Comparison of ENCODE assay signal across 8 cellular contexts in the genomic region with DNA sequence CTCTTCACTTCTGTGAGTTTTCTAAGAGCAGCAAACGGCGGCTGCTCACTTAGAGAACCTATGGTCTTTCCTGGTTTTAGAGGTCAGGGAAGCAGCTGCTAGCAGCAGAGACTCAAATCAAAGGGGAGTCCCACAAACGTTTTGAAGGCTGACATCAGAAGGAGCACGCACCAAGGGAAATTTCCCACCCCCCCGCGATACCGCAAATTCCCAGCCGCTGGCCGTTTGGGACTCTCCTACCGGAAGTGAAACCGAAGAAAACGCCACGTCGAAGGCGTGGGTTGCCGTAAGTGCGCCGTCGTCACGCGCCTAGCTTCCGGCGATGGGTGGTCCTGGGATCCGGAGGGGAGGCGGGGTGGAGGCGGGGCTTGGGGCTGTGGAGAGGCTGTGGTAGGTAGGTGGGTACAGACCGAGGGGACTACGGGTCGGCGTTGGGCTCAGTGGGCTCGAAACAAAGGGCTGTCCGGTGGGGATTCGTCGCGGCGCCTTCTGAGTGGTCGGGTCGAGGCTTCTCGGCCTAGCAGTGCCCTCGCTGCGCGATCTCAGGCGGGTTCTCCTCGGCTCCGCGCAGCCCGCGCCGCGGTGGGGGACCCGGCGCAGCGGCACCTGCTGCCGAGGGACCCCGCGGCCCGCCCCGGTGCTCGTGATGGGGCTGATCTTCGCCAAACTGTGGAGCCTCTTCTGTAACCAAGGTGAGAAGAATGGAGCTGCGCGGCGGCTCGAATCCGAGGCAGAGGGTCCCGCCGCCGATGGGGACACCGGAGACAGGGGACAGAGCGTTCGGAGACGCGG. TPM values are rescaled to one million over a fixed set of nuclear protein-coding genes. Genes with fewer than 3 reads are reported as not detected.
DNase-seq lines count a peak whose midpoint lies in the region; ATAC-seq and TF ChIP-seq lines count a peak whose summit lies in the region.

A gene with protein sequence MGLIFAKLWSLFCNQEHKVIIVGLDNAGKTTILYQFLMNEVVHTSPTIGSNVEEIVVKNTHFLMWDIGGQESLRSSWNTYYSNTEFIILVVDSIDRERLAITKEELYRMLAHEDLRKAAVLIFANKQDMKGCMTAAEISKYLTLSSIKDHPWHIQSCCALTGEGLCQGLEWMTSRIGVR (plus strand): TSS at position 440 of the 792 bp plus-strand sequence. CDS start 207 bp downstream, at position 647.

- intact Hi-C loops in activated T-helper 2 cell treated with anti-CD3 and anti-CD28 coated beads, Interferon-gamma antibody, Interleukin-2, Interleukin-4, amounts not matched to agents 10 μg/mL and 5 μg/mL and 100 μg/mL, durations not matched to agents 14 hours and 24 hours and 36 hours (cut with micrococcal nuclease) = loop anchor here (1.0 to 10.0 kb wide), 7 partner anchors 8 to 1844 kb away; partner anchors contain the start of genes NSUN6, RSU1 and STAM

- peak within 1 kb of the TSS; percentile 91 for H3K27ac Mint-ChIP-seq in activated T-helper 2 cell treated with anti-CD3 and anti-CD28 coated beads, Interferon-gamma antibody, Interleukin-2, Interleukin-4, amounts not matched to agents 10 μg/mL and 5 μg/mL and 100 μg/mL, durations not matched to agents 14 hours and 24 hours and 36 hours
- peak within 1 kb of the TSS; percentile 95 to 99 (median 99) for H3K27ac Mint-ChIP-seq in naive thymus-derived CD8-positive, alpha-beta T cell

- H3K4me1 ChIP-seq in DOHH2 (ENCODE audit: control insufficient read depth, low read length) (peaks cover 25% of the 10 kb centered on the region), GM23248 (ENCODE audit: insufficient read depth) (peaks cover 8% of the 10 kb centered on the region; the same call in 1 of the 2 replicates)

- POLR2A ChIA-PET in naive thymus-derived CD8-positive, alpha-beta T cell (lab: Charles Lee) = interaction anchor here (0.6 to 1.7 kb wide), 8 partner anchors 8 to 1016 kb away, joined by 3 to 12 read pairs (median 4); partner anchors contain the start of gene NSUN6

- H3K4me1 Mint-ChIP-seq in activated T-helper 2 cell treated with anti-CD3 and anti-CD28 coated beads, Interferon-gamma antibody, Interleukin-2, Interleukin-4, amounts not matched to agents 10 μg/mL and 5 μg/mL and 100 μg/mL, durations not matched to agents 14 hours and 24 hours and 36 hours (ENCODE audit: low read depth) = peaks cover 38% of the 10 kb centered on the region
- peaks cover 18 to 64% (median 46%) of the 10 kb centered on the region in 4 donors for H3K4me1 Mint-ChIP-seq in naive thymus-derived CD8-positive, alpha-beta T cell

- ATAC-seq in naive thymus-derived CD8-positive, alpha-beta T cell = peak; percentile 94 to 95

- H3K9me3 ChIP-seq in DOHH2 (ENCODE audit: control insufficient read depth, insufficient read depth, low read length) (no peaks in the 10 kb centered on the region), GM23248 (ENCODE audit: low read depth) (no peaks in the 10 kb centered on the region)

- in situ Hi-C loops in GM23248 (cut with MboI) = no loop called here

- H3K4me2 ChIP-seq in DOHH2 (ENCODE audit: low read length) (peak within 1 kb of the TSS; percentile 76), GM23248 (ENCODE audit: unreplicated experiment) (peak within 1 kb of the TSS; percentile 99)

- peak within 1 kb of the TSS; percentile 84 for H2AFZ ChIP-seq in GM23248

- DNase-seq in GM23248 (peak; percentile 99), Kasumi-1 (lab: John Stamatoyannopoulos, UW) (peak; percentile 95), RPMI7951 (ENCODE audit: low read depth) (peak; percentile 98), fibroblast of mammary gland (ENCODE audit: low read depth) (peak; percentile 98)
- DNase-seq in activated T-helper 2 cell treated with anti-CD3 and anti-CD28 coated beads, Interferon-gamma antibody, Interleukin-2, Interleukin-4, amounts not matched to agents 10 μg/mL and 5 μg/mL and 100 μg/mL, durations not matched to agents 14 hours and 24 hours and 36 hours (ENCODE audit: low spot score) = peak; percentile 92
- DNase-seq in naive thymus-derived CD8-positive, alpha-beta T cell = peak; percentile 91 to 98 (median 94)
- peak; percentile 90 to 95 (median 94) for DNase-seq in stimulated activated naive CD4-positive, alpha-beta T cell (lab: John Stamatoyannopoulos, UW)

- H3F3A ChIP-seq in DOHH2 (ENCODE audit: control insufficient read depth, insufficient read depth) (no peaks in the 10 kb centered on the region), GM23248 (ENCODE audit: insufficient read depth) (peaks cover 19% of the 10 kb centered on the region)

- H3K9me2 ChIP-seq in DOHH2 (replicated peaks; ENCODE audit: control insufficient read depth, low read length) (no peaks in the 10 kb centered on the region), GM23248 (ENCODE audit: insufficient read depth) (no peaks in the 10 kb centered on the region)

- peak within 1 kb of the TSS; percentile 98 for H3K9ac ChIP-seq in GM23248

- peaks cover 32% of the 10 kb centered on the region for H3K36me3 Mint-ChIP-seq in activated T-helper 2 cell treated with anti-CD3 and anti-CD28 coated beads, Interferon-gamma antibody, Interleukin-2, Interleukin-4, amounts not matched to agents 10 μg/mL and 5 μg/mL and 100 μg/mL, durations not matched to agents 14 hours and 24 hours and 36 hours (ENCODE audit: low read depth)
- peaks cover 0 to 19% (median 4%) of the 10 kb centered on the region in 3 donors for H3K36me3 Mint-ChIP-seq in naive thymus-derived CD8-positive, alpha-beta T cell

- no peaks in the 10 kb centered on the region for H3K27me3 Mint-ChIP-seq in activated T-helper 2 cell treated with anti-CD3 and anti-CD28 coated beads, Interferon-gamma antibody, Interleukin-2, Interleukin-4, amounts not matched to agents 10 μg/mL and 5 μg/mL and 100 μg/mL, durations not matched to agents 14 hours and 24 hours and 36 hours (ENCODE audit: low read depth)
- no peaks in the 10 kb centered on the region for H3K27me3 Mint-ChIP-seq in naive thymus-derived CD8-positive, alpha-beta T cell

- H4K20me1 ChIP-seq in DOHH2 (ENCODE audit: control insufficient read depth, insufficient read depth, low read depth, low read length) (peaks cover 9% of the 10 kb centered on the region; the same call in 1 of the 2 replicates), GM23248 (ENCODE audit: insufficient read depth) (no peaks in the 10 kb centered on the region)

- WGBS in GM23248 (ENCODE audit: low coverage in 1 of 2, low lambda C conversion rate in 2 of 2, missing lambda C conversion rate in 2 of 2), 2 experiments = 1% methylated on average over 43 to 67 of the region's 73 CpGs

- H3K4me3 Mint-ChIP-seq in activated T-helper 2 cell treated with anti-CD3 and anti-CD28 coated beads, Interferon-gamma antibody, Interleukin-2, Interleukin-4, amounts not matched to agents 10 μg/mL and 5 μg/mL and 100 μg/mL, durations not matched to agents 14 hours and 24 hours and 36 hours (ENCODE audit: low read depth) = peak within 1 kb of the TSS; percentile 94
- peak within 1 kb of the TSS; percentile 98 to 100 (median 99) for H3K4me3 Mint-ChIP-seq in naive thymus-derived CD8-positive, alpha-beta T cell

- no peaks in the 10 kb centered on the region for H3K9me3 Mint-ChIP-seq in activated T-helper 2 cell treated with anti-CD3 and anti-CD28 coated beads, Interferon-gamma antibody, Interleukin-2, Interleukin-4, amounts not matched to agents 10 μg/mL and 5 μg/mL and 100 μg/mL, durations not matched to agents 14 hours and 24 hours and 36 hours
- no peaks in the 10 kb centered on the region for H3K9me3 Mint-ChIP-seq in naive thymus-derived CD8-positive, alpha-beta T cell

- peaks cover 13% of the 10 kb centered on the region; the same call in 1 of the 2 replicates for H3K36me3 ChIP-seq in DOHH2 (ENCODE audit: control insufficient read depth, low read length)
- no peaks in the 10 kb centered on the region for H3K36me3 ChIP-seq in GM23248 (ENCODE audit: low read depth)

- H3K79me2 ChIP-seq in DOHH2 (ENCODE audit: control insufficient read depth, low read length) (peaks cover 67% of the 10 kb centered on the region), GM23248 (ENCODE audit: insufficient read depth) (peaks cover 54% of the 10 kb centered on the region)

- H3K27ac ChIP-seq in DOHH2 (ENCODE audit: low read depth, low read length) (peak within 1 kb of the TSS; percentile 83), GM23248 (peak within 1 kb of the TSS; percentile 98)

- H3K27me3 ChIP-seq in DOHH2 (ENCODE audit: control insufficient read depth, low read length) (no peaks in the 10 kb centered on the region), GM23248 (replicated peaks; ENCODE audit: insufficient read depth) (no peaks in the 10 kb centered on the region)

- H3K4me3 ChIP-seq in DOHH2 (ENCODE audit: low read length) (peak within 1 kb of the TSS; percentile 82), GM23248 (peak within 1 kb of the TSS; percentile 82), fibroblast of mammary gland (ENCODE audit: control insufficient read depth, low read depth, low read length) (peak within 1 kb of the TSS; percentile 93)

- TF ChIP-seq CTCF in DOHH2 (IDR thresholded peaks at IDR 0.05; ENCODE audit: low read depth, low read length, poor library complexity, severe bottlenecking) (no peak), fibroblast of mammary gland (conservative IDR thresholded peaks at IDR 0.05; ENCODE audit: control insufficient read depth, insufficient read depth, low read depth, low read length) (no peak)

RNA-seq across cellular contexts. Expression of the gene that starts here (rescaled TPM):
- total RNA-seq in GM23248 (2014; rRNA removed; shearing (Covaris generic)) = 10.7 and 11.8 TPM in 2 replicates
- 5.2 TPM in 2 replicates for polyA plus RNA-seq in GM23248 (2016; fragmentation: Nextera tagmentation; extraction: Ambion mirVana)
- 19.6 and 23.7 TPM in 2 replicates for total RNA-seq in RPMI7951 (2014; rRNA removed; shearing (Covaris generic))
- total RNA-seq in activated T-helper 2 cell treated with anti-CD3 and anti-CD28 coated beads, Interferon-gamma antibody, Interleukin-2, Interleukin-4, amounts not matched to agents 10 μg/mL and 5 μg/mL and 100 μg/mL, durations not matched to agents 14 hours and 24 hours and 36 hours = 26.1 and 26.4 TPM in 2 replicates
- total RNA-seq in naive thymus-derived CD8-positive, alpha-beta T cell = 10 to 100 TPM; 11.2 to 12.9 TPM
- polyA plus RNA-seq in naive thymus-derived CD8-positive, alpha-beta T cell = 1 to 10 TPM in 1 of 3 donors, under 1 TPM in 2; 0.72 to 1.9 (median 0.97) TPM

Comparison
In these comparisons a context has a peak if more than half of its experiments do, and no peak if none do; other contexts are left out.
1. Peak in every context shown above with its lines: DNase-seq, ATAC-seq, H3K4me3 ChIP-seq and H3K27ac ChIP-seq.